In the genomic region with DNA sequence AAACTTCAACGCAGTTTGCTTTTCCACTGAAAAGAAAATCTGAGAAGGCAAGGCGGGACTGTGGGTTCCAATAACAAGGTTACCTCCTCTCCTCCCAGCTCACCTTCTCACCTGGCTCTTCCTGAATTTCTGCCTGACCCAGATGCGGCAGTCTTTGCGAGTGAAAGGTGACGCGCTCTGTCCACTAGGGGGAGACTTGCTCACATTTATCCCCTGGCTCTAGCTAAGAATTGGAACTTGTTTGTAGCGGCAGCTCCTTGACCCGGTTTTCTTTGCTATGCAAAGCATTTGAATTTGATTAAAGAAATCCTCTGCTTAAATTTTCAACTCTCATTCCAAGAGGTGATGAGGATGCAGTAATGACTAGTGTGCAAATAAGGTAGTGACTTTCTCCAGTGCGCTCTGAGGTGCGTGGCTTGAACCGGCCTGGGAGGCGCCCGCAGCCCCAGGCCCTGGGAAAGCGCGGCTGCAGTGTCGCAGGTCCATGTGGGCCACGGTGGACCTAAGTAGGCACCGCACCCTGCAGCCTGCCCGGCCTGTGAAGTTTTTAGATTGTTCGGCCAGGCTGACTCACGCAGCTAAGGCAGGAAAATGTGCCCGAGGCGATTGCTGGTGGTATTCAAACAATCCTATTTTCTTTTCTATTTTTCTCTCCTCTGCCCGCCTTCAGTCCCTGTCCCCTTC, we compare ENCODE assay signal across 8 cellular contexts.
DNase-seq lines count a peak whose midpoint lies in the region; TF ChIP-seq lines count a peak whose summit lies in the region.

No MANE protein-coding gene starts in this region.

- H3K36me3 Mint-ChIP-seq in activated T-helper 1 cell treated with anti-CD3 and anti-CD28 coated beads, Interleukin-12 subunit alpha, Interleukin-12 subunit beta, Interleukin-2, Interleukin-4 antibody, amounts not matched to agents 30 ng/mL and 10 ng/mL and 1 ng/mL, durations not matched to agents 14 hours and 24 hours and 36 hours (ENCODE audit: low read depth): no peaks in the 10 kb centered on the region
- H3K36me3 Mint-ChIP-seq in neural crest cell (ENCODE audit: low read depth): no peaks in the 10 kb centered on the region

- H3K4me2 ChIP-seq in GM23248 (ENCODE audit: unreplicated experiment) (no peak overlapping the region), OCI-LY1 (ENCODE audit: low read length) (no peak overlapping the region)

- in situ Hi-C loops in GM23248 (cut with MboI): no loop called here

- intact Hi-C loops in activated T-helper 1 cell treated with anti-CD3 and anti-CD28 coated beads, Interleukin-12 subunit alpha, Interleukin-12 subunit beta, Interleukin-2, Interleukin-4 antibody, amounts not matched to agents 30 ng/mL and 10 ng/mL and 1 ng/mL, durations not matched to agents 14 hours and 24 hours and 36 hours (cut with micrococcal nuclease): loop anchor here (2.0 kb wide), 1 partner anchor 1216 kb away; no protein-coding TSS in a partner anchor
- intact Hi-C loops in vagina (cut with DNase I): no loop called here

- H3K27ac Mint-ChIP-seq in activated T-helper 1 cell treated with anti-CD3 and anti-CD28 coated beads, Interleukin-12 subunit alpha, Interleukin-12 subunit beta, Interleukin-2, Interleukin-4 antibody, amounts not matched to agents 30 ng/mL and 10 ng/mL and 1 ng/mL, durations not matched to agents 14 hours and 24 hours and 36 hours: no peak overlapping the region
- H3K27ac Mint-ChIP-seq in neural crest cell (ENCODE audit: unreplicated experiment): no peak overlapping the region

- no peaks in the 10 kb centered on the region for H3K27me3 ChIP-seq in GM23248 (replicated peaks; ENCODE audit: insufficient read depth)
- no peaks in the 10 kb centered on the region for H3K27me3 ChIP-seq in OCI-LY1 (ENCODE audit: insufficient read depth, low read length)
- no peaks in the 10 kb centered on the region for H3K27me3 ChIP-seq in vagina

- H3K4me1 Mint-ChIP-seq in activated T-helper 1 cell treated with anti-CD3 and anti-CD28 coated beads, Interleukin-12 subunit alpha, Interleukin-12 subunit beta, Interleukin-2, Interleukin-4 antibody, amounts not matched to agents 30 ng/mL and 10 ng/mL and 1 ng/mL, durations not matched to agents 14 hours and 24 hours and 36 hours (ENCODE audit: low read depth): no peaks in the 10 kb centered on the region
- peaks cover 4% of the 10 kb centered on the region for H3K4me1 Mint-ChIP-seq in neural crest cell

- H3F3A ChIP-seq in GM23248 (ENCODE audit: insufficient read depth): peaks cover 5% of the 10 kb centered on the region; the same call in 1 of the 2 replicates
- no peaks in the 10 kb centered on the region for H3F3A ChIP-seq in OCI-LY1 (ENCODE audit: insufficient read depth, low read length)

- H3K9me2 ChIP-seq in GM23248 (ENCODE audit: insufficient read depth) (no peaks in the 10 kb centered on the region), OCI-LY1 (ENCODE audit: low read depth, low read length) (no peaks in the 10 kb centered on the region)

- H3K79me2 ChIP-seq in GM23248 (ENCODE audit: insufficient read depth) (no peaks in the 10 kb centered on the region), OCI-LY1 (ENCODE audit: insufficient read depth, low read length) (no peaks in the 10 kb centered on the region)

- DNase-seq in GM04503 (ENCODE audit: low read depth) (peak; percentile 33), GM23248 (peak; percentile 80), fibroblast of pulmonary artery (ENCODE audit: low read depth) (peak; percentile 80), neural crest cell (ENCODE audit: low read depth, low spot score) (peak; percentile 59), vagina (ENCODE audit: extremely low spot score in 2 of 2) (no peak)
- peak; percentile 12 for DNase-seq in activated T-helper 1 cell treated with anti-CD3 and anti-CD28 coated beads, Interleukin-12 subunit alpha, Interleukin-12 subunit beta, Interleukin-2, Interleukin-4 antibody, amounts not matched to agents 30 ng/mL and 10 ng/mL and 1 ng/mL, durations not matched to agents 14 hours and 24 hours and 36 hours (ENCODE audit: low spot score)

- H3K9me3 ChIP-seq in GM23248 (ENCODE audit: low read depth) (no peaks in the 10 kb centered on the region), OCI-LY1 (ENCODE audit: low read length) (no peaks in the 10 kb centered on the region), vagina (no peaks in the 10 kb centered on the region)

- TF ChIP-seq POLR2A in vagina (IDR thresholded peaks at IDR 0.05): no peak

- no peak overlapping the region for H3K27ac ChIP-seq in GM23248
- no peak overlapping the region for H3K27ac ChIP-seq in OCI-LY1 (ENCODE audit: low read depth, low read length, poor library complexity, severe bottlenecking)
- H3K27ac ChIP-seq in vagina: no peak overlapping the region

- H3K27me3 Mint-ChIP-seq in activated T-helper 1 cell treated with anti-CD3 and anti-CD28 coated beads, Interleukin-12 subunit alpha, Interleukin-12 subunit beta, Interleukin-2, Interleukin-4 antibody, amounts not matched to agents 30 ng/mL and 10 ng/mL and 1 ng/mL, durations not matched to agents 14 hours and 24 hours and 36 hours (ENCODE audit: insufficient read depth): peaks cover 7% of the 10 kb centered on the region
- no peaks in the 10 kb centered on the region for H3K27me3 Mint-ChIP-seq in neural crest cell (ENCODE audit: low read depth)

- H3K4me1 ChIP-seq in GM23248 (ENCODE audit: insufficient read depth): peaks cover 3% of the 10 kb centered on the region
- H3K4me1 ChIP-seq in OCI-LY1 (ENCODE audit: insufficient read depth, low read length, severe bottlenecking): no peaks in the 10 kb centered on the region
- H3K4me1 ChIP-seq in vagina: peaks cover 8% of the 10 kb centered on the region

- peak overlapping the region; percentile 2; the same call in 1 of the 2 replicates for H2AFZ ChIP-seq in GM23248
- no peak overlapping the region for H2AFZ ChIP-seq in OCI-LY1 (ENCODE audit: low read length)

- no peaks in the 10 kb centered on the region for H4K20me1 ChIP-seq in GM23248 (ENCODE audit: insufficient read depth)
- no peaks in the 10 kb centered on the region for H4K20me1 ChIP-seq in OCI-LY1 (ENCODE audit: insufficient read depth, low read length)

- no peak for TF ChIP-seq EP300 in Ishikawa (IDR thresholded peaks at IDR 0.05; ENCODE audit: borderline replicate concordance)

- TF ChIP-seq RAD21 in Ishikawa (IDR thresholded peaks at IDR 0.05; ENCODE audit: low read depth): peak; percentile 79

- H3K36me3 ChIP-seq in GM23248 (ENCODE audit: low read depth) (no peaks in the 10 kb centered on the region), OCI-LY1 (ENCODE audit: insufficient read depth, low read length) (no peaks in the 10 kb centered on the region), vagina (no peaks in the 10 kb centered on the region)

- TF ChIP-seq CTCF in OCI-LY1 (IDR thresholded peaks at IDR 0.05; ENCODE audit: low read length) (peak; percentile 98), fibroblast of pulmonary artery (IDR thresholded peaks at IDR 0.05; ENCODE audit: low read length, missing control alignments) (peak; percentile 95), neural crest cell (conservative IDR thresholded peaks at IDR 0.05) (peak; percentile 98), vagina (IDR thresholded peaks at IDR 0.05) (peak in 2 of 3 experiments; percentile 51 to 76)

- no peak overlapping the region for H3K4me3 Mint-ChIP-seq in activated T-helper 1 cell treated with anti-CD3 and anti-CD28 coated beads, Interleukin-12 subunit alpha, Interleukin-12 subunit beta, Interleukin-2, Interleukin-4 antibody, amounts not matched to agents 30 ng/mL and 10 ng/mL and 1 ng/mL, durations not matched to agents 14 hours and 24 hours and 36 hours
- H3K4me3 Mint-ChIP-seq in neural crest cell: peak overlapping the region; percentile 35

- no peaks in the 10 kb centered on the region for H3K9me3 Mint-ChIP-seq in activated T-helper 1 cell treated with anti-CD3 and anti-CD28 coated beads, Interleukin-12 subunit alpha, Interleukin-12 subunit beta, Interleukin-2, Interleukin-4 antibody, amounts not matched to agents 30 ng/mL and 10 ng/mL and 1 ng/mL, durations not matched to agents 14 hours and 24 hours and 36 hours
- no peaks in the 10 kb centered on the region for H3K9me3 Mint-ChIP-seq in neural crest cell

- no peak overlapping the region for H3K4me3 ChIP-seq in GM23248
- H3K4me3 ChIP-seq in OCI-LY1 (ENCODE audit: low read depth, low read length, poor library complexity, severe bottlenecking): no peak overlapping the region
- no peak overlapping the region for H3K4me3 ChIP-seq in fibroblast of pulmonary artery (replicated peaks; ENCODE audit: low read depth, low read length)
- H3K4me3 ChIP-seq in vagina: no peak overlapping the region

- no peak overlapping the region for H3K9ac ChIP-seq in GM23248
- no peak overlapping the region for H3K9ac ChIP-seq in OCI-LY1 (ENCODE audit: low read length)

- whole genome bisulfite sequencing in GM23248 (ENCODE audit: low coverage in 1 of 2, low lambda C conversion rate in 2 of 2, missing lambda C conversion rate in 2 of 2), 2 experiments: 54 to 55% methylated on average over 24 of the region's 24 CpGs

TF ChIP-seq in Ishikawa, 13 proteins besides CTCF, POLR2A, EP300 and RAD21 (continues in another document):
- no peak for TF ChIP-seq TAF1 (IDR thresholded peaks at IDR 0.05; ENCODE audit: low read depth)
- TF ChIP-seq CREB1 (IDR thresholded peaks at IDR 0.05; ENCODE audit: low read depth): no peak
- TF ChIP-seq ZBTB7A (IDR thresholded peaks at IDR 0.05; ENCODE audit: low read depth): no peak
- no peak for TF ChIP-seq YY1 (IDR thresholded peaks at IDR 0.05; ENCODE audit: low read depth)
- no peak for TF ChIP-seq TCF12 (IDR thresholded peaks at IDR 0.05; ENCODE audit: low read depth)

Comparison
In these comparisons a context has a peak if more than half of its experiments do, and no peak if none do; other contexts are left out.
1. DNase-seq: peak in GM04503 (single experiment), GM23248 (single experiment), activated T-helper 1 cell treated with anti-CD3 and anti-CD28 coated beads, Interleukin-12 subunit alpha, Interleukin-12 subunit beta, Interleukin-2, Interleukin-4 antibody, amounts not matched to agents 30 ng/mL and 10 ng/mL and 1 ng/mL, durations not matched to agents 14 hours and 24 hours and 36 hours (single experiment), fibroblast of pulmonary artery (single experiment) and neural crest cell (single experiment); none in vagina (0 of 2).
2. Peak in every context shown above with its lines, with median percentiles within 50 percentile points of each other: CTCF ChIP-seq.